In the genomic region with DNA sequence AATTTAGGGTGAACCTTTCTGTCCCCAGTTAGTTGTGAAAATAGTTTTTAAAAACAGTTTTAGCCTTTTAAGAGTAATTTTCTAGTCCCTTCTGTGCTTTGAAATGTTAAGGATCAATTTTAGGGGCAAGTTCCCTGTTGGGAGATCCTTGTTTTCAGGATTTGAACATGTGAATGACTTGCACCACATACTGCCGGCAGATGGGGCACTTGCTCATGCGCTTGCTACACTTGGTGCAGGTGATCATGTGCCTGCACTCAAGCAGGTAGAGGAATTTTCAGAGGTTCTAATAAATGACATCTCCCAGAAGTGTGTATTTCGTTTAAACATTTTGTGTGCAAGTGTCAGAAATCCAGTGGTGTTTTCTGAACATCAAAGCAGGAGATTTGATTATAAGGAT, we compare ENCODE assay signal across 10 cellular contexts.
DNase-seq lines count a peak whose midpoint lies in the region; ATAC-seq, FAIRE-seq and TF ChIP-seq lines count a peak whose summit lies in the region.
"Had no signal": no experiment of that assay in that cellular context is flagged by ENCODE, and none has a peak within 500 bp of the region (broad histone marks: within the 10 kb centered on the region; RNA-seq: fewer than 3 reads in every experiment).

No MANE protein-coding gene starts in this region.

- no peaks in the 10 kb centered on the region for H3K36me3 ChIP-seq in neural progenitor cell
- H3K36me3 ChIP-seq: thoracic aorta had no signal

- FAIRE-seq in urothelium cell line (lab: Jason Lieb, UNC), result no peak

- no peaks in the 10 kb centered on the region for H3F3A ChIP-seq in neural progenitor cell (ENCODE audit: low read depth)

- no peaks in the 10 kb centered on the region for H3K9me3 ChIP-seq in neural progenitor cell (ENCODE audit: low read depth)
- H3K9me3 ChIP-seq: thoracic aorta had no signal

- no peak overlapping the region for H2AFZ ChIP-seq in neural progenitor cell (replicated peaks)

- no peak overlapping the region for H3K27ac ChIP-seq in neural progenitor cell
- H3K27ac ChIP-seq: thoracic aorta had no signal

- H3K4me3 Mint-ChIP-seq in neural progenitor cell, result no peak overlapping the region
- H3K4me3 Mint-ChIP-seq: naive thymus-derived CD4-positive, alpha-beta T cell had no signal

- H3K4me1 ChIP-seq in neural progenitor cell, result no peaks in the 10 kb centered on the region

- no peaks in the 10 kb centered on the region for H4K20me1 ChIP-seq in neural progenitor cell (ENCODE audit: low read depth)

- intact Hi-C loops in sciatic nerve (cut with DNase I), result no loop called here

- H3K79me2 ChIP-seq in neural progenitor cell (ENCODE audit: low read depth), result no peaks in the 10 kb centered on the region

- no peaks in the 10 kb centered on the region for H3K27me3 ChIP-seq in neural progenitor cell

- DNase-seq in NCI-H748 (lab: John Stamatoyannopoulos, UW; ENCODE audit: unreplicated experiment), result peak; percentile 2
- no peak for DNase-seq in NCI-H748 treated with DMSO at 0.1 percent for 48 hours (lab: John Stamatoyannopoulos, UW)
- peak; percentile 34 for DNase-seq in choroid plexus epithelial cell (ENCODE audit: low read depth)
- DNase-seq in neural progenitor cell (ENCODE audit: low spot score), result peak; percentile 23
- no peak for DNase-seq in urothelium cell line (ENCODE audit: low spot score)
- no peak for DNase-seq in sciatic nerve (ENCODE audit: low spot score)

- no peaks in the 10 kb centered on the region for H3K4me1 Mint-ChIP-seq in neural progenitor cell
- H3K4me1 Mint-ChIP-seq: naive thymus-derived CD4-positive, alpha-beta T cell had no signal

- H3K9me3 Mint-ChIP-seq in neural progenitor cell, result peaks cover 5% of the 10 kb centered on the region

- H3K4me3 ChIP-seq in choroid plexus epithelial cell (ENCODE audit: low read depth, low read length) (no peak overlapping the region), neural progenitor cell (no peak overlapping the region)
- H3K4me3 ChIP-seq: thoracic aorta had no signal

- H3K27me3 Mint-ChIP-seq in neural progenitor cell (ENCODE audit: insufficient read depth, low read depth), result peaks cover 3% of the 10 kb centered on the region
- H3K27me3 Mint-ChIP-seq: naive thymus-derived CD4-positive, alpha-beta T cell had no signal

- ATAC-seq in HG03159 (IDR thresholded peaks at IDR 0.05; ENCODE audit: unreplicated experiment), result peak; percentile 56
- ATAC-seq in sciatic nerve, result no peak
- ATAC-seq in GM18858 (IDR thresholded peaks at IDR 0.05; ENCODE audit: unreplicated experiment), result no peak
- ATAC-seq: naive thymus-derived CD4-positive, alpha-beta T cell had no signal

- no peak overlapping the region for H3K9ac ChIP-seq in neural progenitor cell

- no peaks in the 10 kb centered on the region for H3K36me3 Mint-ChIP-seq in neural progenitor cell
- H3K36me3 Mint-ChIP-seq: naive thymus-derived CD4-positive, alpha-beta T cell had no signal

- no peak overlapping the region for H3K4me2 ChIP-seq in neural progenitor cell

- TF ChIP-seq CTCF in choroid plexus epithelial cell (conservative IDR thresholded peaks at IDR 0.05; ENCODE audit: low read depth, low read length) (peak; percentile 69), neural progenitor cell (IDR thresholded peaks at IDR 0.05) (peak; percentile 50)

- no peak overlapping the region for H3K27ac Mint-ChIP-seq in neural progenitor cell
- H3K27ac Mint-ChIP-seq: naive thymus-derived CD4-positive, alpha-beta T cell had no signal

Comparison
In these comparisons a context has a peak if more than half of its experiments do, and no peak if none do; other contexts are left out.
1. DNase-seq: peak in NCI-H748 (single experiment), choroid plexus epithelial cell (single experiment) and neural progenitor cell (single experiment); none in NCI-H748 treated with DMSO at 0.1 percent for 48 hours (single experiment), urothelium cell line (single experiment) and sciatic nerve (single experiment).